Comparison of ENCODE assay signal across 27 cellular contexts in the genomic region with DNA sequence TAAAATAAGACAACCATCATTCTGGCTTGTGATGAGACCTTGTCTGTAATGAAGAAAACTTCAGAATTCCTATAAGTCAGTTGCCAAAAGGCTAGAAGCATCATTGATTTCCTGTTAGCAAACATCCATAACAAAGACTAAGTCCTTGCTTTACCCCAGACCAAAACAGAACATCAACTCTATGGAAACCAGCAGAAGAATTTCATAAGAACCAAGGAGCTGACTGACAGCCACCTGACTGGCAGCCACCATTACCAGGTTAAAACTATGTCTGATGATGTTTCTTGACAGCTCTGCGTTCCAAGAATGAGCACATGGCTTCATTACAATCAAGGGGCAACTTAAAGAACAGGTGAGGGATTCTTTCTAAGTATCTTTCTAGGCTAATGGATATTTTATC. TPM values are rescaled to one million over a fixed set of nuclear protein-coding genes. Genes with fewer than 3 reads are reported as not detected.
DNase-seq lines count a peak whose midpoint lies in the region; ATAC-seq and TF ChIP-seq lines count a peak whose summit lies in the region.
"Had no signal": no experiment of that assay in that cellular context is flagged by ENCODE, and none has a peak within 500 bp of the region (broad histone marks: within the 10 kb centered on the region; RNA-seq: fewer than 3 reads in every experiment).

No MANE protein-coding gene starts in this region.

- WGBS in testis, 2 donors, result 95 to 96% methylated on average over 1 of the region's 1 CpG

- DNase-seq in GM23338 (ENCODE audit: low spot score), result no peak
- DNase-seq in OCI-M1 (lab: John Stamatoyannopoulos, UW), result peak; percentile 24
- peak; percentile 29 for DNase-seq in kidney tubule cell (ENCODE audit: low spot score)
- DNase-seq in stimulated activated CD4-positive, alpha-beta T cell treated with anti-CD3 and anti-CD28 coated beads, Interleukin-1b, Interleukin-23, amount 100 ng/mL, for 48 hours, result no peak
- no peak for DNase-seq in NCI-H510A treated with DMSO at 0.1 percent for 48 hours (lab: John Stamatoyannopoulos, UW)
- DNase-seq in testis, result no peak
- DNase-seq: activated CD4-positive, alpha-beta T cell treated with anti-CD3 and anti-CD28 coated beads for 36 hours; activated CD8-positive, alpha-beta memory T cell treated with anti-CD3 and anti-CD28 coated beads for 24 hours; activated effector memory CD4-positive, alpha-beta T cell treated with anti-CD3 and anti-CD28 coated beads, Interleukin-2, amount 50 U/mL, for 16 hours; activated naive CD8-positive, alpha-beta T cell treated with anti-CD3 and anti-CD28 coated beads, Interleukin-2, amount 10 ng/mL, durations not matched to agents 7 days and 5 days; AML-193; DMS153; foreskin melanocyte; naive thymus-derived CD4-positive, alpha-beta T cell; NCI-H1417 treated with DMSO at 0.1 percent for 48 hours; NCI-H2081; NCI-H226; nucleus accumbens; psoas muscle; SK-N-SH; stomach had no signal

- no peak overlapping the region for H2AFZ ChIP-seq in GM23338

- peaks cover 5% of the 10 kb centered on the region; the same call in 2 of the 3 replicates for H3K4me1 Mint-ChIP-seq in GM23338
- peaks cover 22% of the 10 kb centered on the region for H3K4me1 Mint-ChIP-seq in dendritic cell treated with granulocyte-macrophage colony-stimulating factor and Interleukin-4, amounts not matched to agents 40 ng/mL and 50 ng/mL, for 4 days (ENCODE audit: low read depth)

- H3K9me2 ChIP-seq in GM23338 (ENCODE audit: insufficient read depth), result no peaks in the 10 kb centered on the region
- H3K9me2 ChIP-seq: SK-N-SH had no signal

- H3K27me3 ChIP-seq in GM23338 (ENCODE audit: insufficient read depth) (no peaks in the 10 kb centered on the region), testis (no peaks in the 10 kb centered on the region)
- H3K27me3 ChIP-seq: stomach, tibial nerve had no signal

- no peak for TF ChIP-seq POLR2A in testis (IDR thresholded peaks at IDR 0.05)

- peaks cover 2% of the 10 kb centered on the region for H3K27me3 Mint-ChIP-seq in GM23338 (ENCODE audit: insufficient read depth, low read depth, poor library complexity)
- H3K27me3 Mint-ChIP-seq in dendritic cell treated with granulocyte-macrophage colony-stimulating factor and Interleukin-4, amounts not matched to agents 40 ng/mL and 50 ng/mL, for 4 days, result no peaks in the 10 kb centered on the region
- H3K27me3 Mint-ChIP-seq: activated CD4-positive, alpha-beta T cell treated with anti-CD3 and anti-CD28 coated beads for 36 hours; activated naive CD8-positive, alpha-beta T cell treated with anti-CD3 and anti-CD28 coated beads, Interleukin-2, amount 10 ng/mL, durations not matched to agents 7 days and 5 days; IgD-negative memory B cell; naive thymus-derived CD4-positive, alpha-beta T cell had no signal

- ATAC-seq in GM23338, result no peak
- no peak for ATAC-seq in HG02623 (IDR thresholded peaks at IDR 0.05; ENCODE audit: unreplicated experiment)
- ATAC-seq: A549; activated CD4-positive, alpha-beta T cell treated with anti-CD3 and anti-CD28 coated beads for 36 hours; naive thymus-derived CD4-positive, alpha-beta T cell had no signal

- H3K27ac Mint-ChIP-seq in GM23338, result no peak overlapping the region
- peak overlapping the region; percentile 25 for H3K27ac Mint-ChIP-seq in dendritic cell treated with granulocyte-macrophage colony-stimulating factor and Interleukin-4, amounts not matched to agents 40 ng/mL and 50 ng/mL, for 4 days
- H3K27ac Mint-ChIP-seq: activated CD4-positive, alpha-beta T cell treated with anti-CD3 and anti-CD28 coated beads for 36 hours; activated naive CD8-positive, alpha-beta T cell treated with anti-CD3 and anti-CD28 coated beads, Interleukin-2, amount 10 ng/mL, durations not matched to agents 7 days and 5 days; T-helper 1 cell treated with Interleukin-12 subunit alpha and Interleukin-12 subunit beta and Interleukin-4 antibody, amounts not matched to agents 30 μg/mL and 1 μg/mL, for 36 hours had no signal

- no peaks in the 10 kb centered on the region for H3K36me3 Mint-ChIP-seq in GM23338 (ENCODE audit: low read depth)
- H3K36me3 Mint-ChIP-seq in dendritic cell treated with granulocyte-macrophage colony-stimulating factor and Interleukin-4, amounts not matched to agents 40 ng/mL and 50 ng/mL, for 4 days (ENCODE audit: low read depth), result no peaks in the 10 kb centered on the region

- no peak overlapping the region for H3K4me2 ChIP-seq in GM23338
- H3K4me2 ChIP-seq: A549, SK-N-SH had no signal

- H3K4me3 Mint-ChIP-seq in GM23338, result no peak overlapping the region
- no peak overlapping the region for H3K4me3 Mint-ChIP-seq in dendritic cell treated with granulocyte-macrophage colony-stimulating factor and Interleukin-4, amounts not matched to agents 40 ng/mL and 50 ng/mL, for 4 days
- H3K4me3 Mint-ChIP-seq: activated CD4-positive, alpha-beta T cell treated with anti-CD3 and anti-CD28 coated beads for 36 hours; activated naive CD8-positive, alpha-beta T cell treated with anti-CD3 and anti-CD28 coated beads, Interleukin-2, amount 10 ng/mL, durations not matched to agents 7 days and 5 days; T-helper 1 cell treated with Interleukin-12 subunit alpha and Interleukin-12 subunit beta and Interleukin-4 antibody, amounts not matched to agents 30 μg/mL and 1 μg/mL, for 36 hours had no signal

- H3K79me2 ChIP-seq in GM23338 (replicated peaks; ENCODE audit: insufficient read depth), result peaks cover 55% of the 10 kb centered on the region

- H3K27ac ChIP-seq in GM23338 (ENCODE audit: low read depth), result peak overlapping the region; percentile 5; the same call in 1 of the 2 replicates
- no peak overlapping the region for H3K27ac ChIP-seq in testis
- H3K27ac ChIP-seq: A549, psoas muscle, stomach, tibial nerve had no signal

- no peaks in the 10 kb centered on the region for H3F3A ChIP-seq in GM23338 (replicated peaks; ENCODE audit: low read depth)

- H4K20me1 ChIP-seq in GM23338 (replicated peaks; ENCODE audit: insufficient read depth), result no peaks in the 10 kb centered on the region; the same call in 1 of the 2 replicates

- TF ChIP-seq CTCF in GM23338 (conservative IDR thresholded peaks at IDR 0.05; ENCODE audit: low read depth in 2 of 2), result no peak
- no peak for TF ChIP-seq CTCF in testis (IDR thresholded peaks at IDR 0.05)

- intact Hi-C loops in dendritic cell treated with granulocyte-macrophage colony-stimulating factor and Interleukin-4, amounts not matched to agents 40 ng/mL and 50 ng/mL, for 4 days (cut with micrococcal nuclease), result no loop called here
- intact Hi-C loops in testis (cut with DNase I; ENCODE audit: low total_unique reads), result no loop called here

- no peaks in the 10 kb centered on the region for H3K9me3 ChIP-seq in testis
- H3K9me3 ChIP-seq: A549, psoas muscle, SK-N-SH, stomach, tibial nerve had no signal

- H3K4me1 ChIP-seq in GM23338 (ENCODE audit: insufficient read depth) (peaks cover 8% of the 10 kb centered on the region), testis (no peaks in the 10 kb centered on the region)

- H3K9me3 Mint-ChIP-seq in GM23338, result no peaks in the 10 kb centered on the region
- no peaks in the 10 kb centered on the region for H3K9me3 Mint-ChIP-seq in dendritic cell treated with granulocyte-macrophage colony-stimulating factor and Interleukin-4, amounts not matched to agents 40 ng/mL and 50 ng/mL, for 4 days
- H3K9me3 Mint-ChIP-seq: activated naive CD8-positive, alpha-beta T cell treated with anti-CD3 and anti-CD28 coated beads, Interleukin-2, amount 10 ng/mL, durations not matched to agents 7 days and 5 days; IgD-negative memory B cell; T-helper 1 cell treated with Interleukin-12 subunit alpha and Interleukin-12 subunit beta and Interleukin-4 antibody, amounts not matched to agents 30 μg/mL and 1 μg/mL, for 36 hours had no signal

- no peaks in the 10 kb centered on the region for H3K36me3 ChIP-seq in GM23338 (ENCODE audit: insufficient read depth)
- no peaks in the 10 kb centered on the region for H3K36me3 ChIP-seq in testis (ENCODE audit: low read depth, missing control alignments)
- H3K36me3 ChIP-seq: stomach, tibial nerve had no signal

- H3K4me3 ChIP-seq in GM23338, result no peak overlapping the region
- no peak overlapping the region for H3K4me3 ChIP-seq in testis
- H3K4me3 ChIP-seq: A549, psoas muscle, stomach, tibial nerve had no signal

TF ChIP-seq in GM23338, 12 proteins besides CTCF, POLR2A, EP300 and RAD21 (continues in another document):
- TF ChIP-seq, protein P1, sequence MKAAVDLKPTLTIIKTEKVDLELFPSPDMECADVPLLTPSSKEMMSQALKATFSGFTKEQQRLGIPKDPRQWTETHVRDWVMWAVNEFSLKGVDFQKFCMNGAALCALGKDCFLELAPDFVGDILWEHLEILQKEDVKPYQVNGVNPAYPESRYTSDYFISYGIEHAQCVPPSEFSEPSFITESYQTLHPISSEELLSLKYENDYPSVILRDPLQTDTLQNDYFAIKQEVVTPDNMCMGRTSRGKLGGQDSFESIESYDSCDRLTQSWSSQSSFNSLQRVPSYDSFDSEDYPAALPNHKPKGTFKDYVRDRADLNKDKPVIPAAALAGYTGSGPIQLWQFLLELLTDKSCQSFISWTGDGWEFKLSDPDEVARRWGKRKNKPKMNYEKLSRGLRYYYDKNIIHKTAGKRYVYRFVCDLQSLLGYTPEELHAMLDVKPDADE (IDR thresholded peaks at IDR 0.05), result no peak
- no peak for TF ChIP-seq NANOG (IDR thresholded peaks at IDR 0.05; ENCODE audit: borderline replicate concordance)

RNA-seq across cellular contexts. Expression of a gene that starts 29.3 kb away (rescaled TPM):
- 29.9 and 36.9 TPM in 2 replicates for total RNA-seq in GM23338 (2014; rRNA removed; shearing (Covaris generic))
- polyA plus RNA-seq in GM23338 (2016; fragmentation: Nextera tagmentation; extraction: Ambion mirVana), result 21.7 and 25.7 TPM in 2 replicates
- total RNA-seq in testis, result 10 to 100 TPM; 68.8 to 91.8 TPM
- 49.6 TPM for polyA plus RNA-seq in testis (ENCODE audit: insufficient read depth, low read depth, low replicate concordance)

RNA-seq across cellular contexts. Expression of a gene that starts 56.5 kb away (rescaled TPM):
- 1,413 and 1,678 TPM in 2 replicates for total RNA-seq in GM23338 (2014; rRNA removed; shearing (Covaris generic))
- polyA plus RNA-seq in GM23338 (2016; fragmentation: Nextera tagmentation; extraction: Ambion mirVana), result 1,712 and 1,715 TPM in 2 replicates
- total RNA-seq in testis, result 100 to 1,000 TPM; 343 to 498 TPM
- polyA plus RNA-seq in testis (ENCODE audit: insufficient read depth, low read depth, low replicate concordance), result 600 TPM

Comparison
In these comparisons a context has a peak if more than half of its experiments do, and no peak if none do; other contexts are left out.
1. DNase-seq: peak in OCI-M1 (single experiment) and kidney tubule cell (single experiment); none in GM23338 (single experiment), stimulated activated CD4-positive, alpha-beta T cell treated with anti-CD3 and anti-CD28 coated beads, Interleukin-1b, Interleukin-23, amount 100 ng/mL, for 48 hours (single experiment), NCI-H510A treated with DMSO at 0.1 percent for 48 hours (single experiment) and testis (single experiment).